24 cellular contexts compared by ENCODE assay signal in genomic region chr6:75800708-75801505, GRCh38.
"Had no signal": no experiment of that assay in that cellular context is flagged by ENCODE, and none has a peak within 500 bp of the region (broad histone marks: within the 10 kb centered on the region; RNA-seq: fewer than 3 reads in every experiment).

No MANE protein-coding gene starts in this region.

- H3K4me1 Mint-ChIP-seq: activated CD4-positive, alpha-beta T cell treated with anti-CD3 and anti-CD28 coated beads, Interleukin-2, amount 10 ng/mL, durations not matched to agents 7 days and 5 days; activated naive CD8-positive, alpha-beta T cell treated with anti-CD3 and anti-CD28 coated beads, Interleukin-2, amount 50 U/mL, for 24 hours; naive thymus-derived CD8-positive, alpha-beta T cell had no signal

- H3K27ac ChIP-seq: coronary artery, epithelial cell of prostate, heart right ventricle, ovary, tibial nerve, vagina, VCaP had no signal

- H3K27me3 ChIP-seq: heart right ventricle, ovary, tibial nerve, vagina had no signal

- H3K27me3 Mint-ChIP-seq: activated CD4-positive, alpha-beta T cell treated with anti-CD3 and anti-CD28 coated beads, Interleukin-2, amount 10 ng/mL, durations not matched to agents 7 days and 5 days had no signal

- H3K4me3 ChIP-seq: coronary artery, heart right ventricle, ovary, tibial nerve, vagina had no signal

- ATAC-seq: activated CD8-positive, alpha-beta T cell treated with anti-CD3 and anti-CD28 coated beads, Interleukin-2, amount 10 ng/mL, durations not matched to agents 7 days and 5 days; activated naive CD8-positive, alpha-beta T cell treated with anti-CD3 and anti-CD28 coated beads, Interleukin-2, amount 50 U/mL, for 24 hours; heart right ventricle; left colon; naive thymus-derived CD8-positive, alpha-beta T cell; right cardiac atrium; stimulated activated naive CD8-positive, alpha-beta T cell treated with anti-CD3 and anti-CD28 coated beads, Interleukin-15, Interleukin-2, amounts not matched to agents 100 U/mL and 50 U/mL, for 24 hours had no signal

- H3K27ac Mint-ChIP-seq: activated CD4-positive, alpha-beta T cell treated with anti-CD3 and anti-CD28 coated beads, Interleukin-2, amount 10 ng/mL, durations not matched to agents 7 days and 5 days; activated CD8-positive, alpha-beta T cell treated with anti-CD3 and anti-CD28 coated beads, Interleukin-2, amount 10 ng/mL, durations not matched to agents 7 days and 5 days; activated naive CD8-positive, alpha-beta T cell treated with anti-CD3 and anti-CD28 coated beads, Interleukin-2, amount 50 U/mL, for 24 hours; activated T-helper 1 cell treated with anti-CD3 and anti-CD28 coated beads, Interleukin-12 subunit alpha, Interleukin-12 subunit beta, Interleukin-2, Interleukin-4 antibody, amounts not matched to agents 30 ng/mL and 10 ng/mL and 1 ng/mL, durations not matched to agents 14 hours and 24 hours and 36 hours; naive thymus-derived CD8-positive, alpha-beta T cell had no signal

- H3K4me1 ChIP-seq: heart right ventricle, tibial nerve, vagina had no signal

- H3K36me3 ChIP-seq: heart right ventricle, ovary, tibial nerve, vagina had no signal

- H3K4me3 Mint-ChIP-seq: activated CD4-positive, alpha-beta T cell treated with anti-CD3 and anti-CD28 coated beads, Interleukin-2, amount 10 ng/mL, durations not matched to agents 7 days and 5 days; activated CD8-positive, alpha-beta T cell treated with anti-CD3 and anti-CD28 coated beads, Interleukin-2, amount 10 ng/mL, durations not matched to agents 7 days and 5 days; activated naive CD8-positive, alpha-beta T cell treated with anti-CD3 and anti-CD28 coated beads, Interleukin-2, amount 50 U/mL, for 24 hours; activated T-helper 1 cell treated with anti-CD3 and anti-CD28 coated beads, Interleukin-12 subunit alpha, Interleukin-12 subunit beta, Interleukin-2, Interleukin-4 antibody, amounts not matched to agents 30 ng/mL and 10 ng/mL and 1 ng/mL, durations not matched to agents 14 hours and 24 hours and 36 hours; mesothelial cell of epicardium; naive thymus-derived CD8-positive, alpha-beta T cell had no signal

- H3K36me3 Mint-ChIP-seq: naive thymus-derived CD8-positive, alpha-beta T cell had no signal

- H3K9me3 ChIP-seq: heart right ventricle, ovary, tibial nerve, vagina had no signal

- DNase-seq: activated CD4-positive, alpha-beta T cell treated with anti-CD3 and anti-CD28 coated beads, Interleukin-2, amount 10 ng/mL, durations not matched to agents 7 days and 5 days; activated CD4-positive, CD25-positive, alpha-beta regulatory T cell treated with anti-CD3 and anti-CD28 coated beads, Interleukin-2, amount 50 U/mL, for 72 hours; activated CD8-positive, alpha-beta T cell treated with anti-CD3 and anti-CD28 coated beads, Interleukin-2, amount 10 ng/mL, durations not matched to agents 7 days and 5 days; activated gamma-delta T cell; activated naive CD4-positive, alpha-beta T cell treated with anti-CD3 and anti-CD28 coated beads, Interleukin-2, amount 50 U/mL, for 16 hours; activated naive CD8-positive, alpha-beta T cell treated with anti-CD3 and anti-CD28 coated beads, Interleukin-2, amount 50 U/mL, for 24 hours; cerebellar nuclear complex; heart right ventricle; islet precursor cell; left colon; mammary epithelial cell; naive thymus-derived CD8-positive, alpha-beta T cell; ovary; right cardiac atrium; stimulated activated CD4-positive, alpha-beta T cell treated with anti-CD3 and anti-CD28 coated beads, Interleukin-4, amount 100 ng/mL, for 4 hours; stimulated activated naive CD8-positive, alpha-beta T cell treated with anti-CD3 and anti-CD28 coated beads, Interleukin-15, Interleukin-2, amounts not matched to agents 100 U/mL and 50 U/mL, for 24 hours; substantia nigra had no signal

- H3K9me3 Mint-ChIP-seq: activated CD4-positive, alpha-beta T cell treated with anti-CD3 and anti-CD28 coated beads, Interleukin-2, amount 10 ng/mL, durations not matched to agents 7 days and 5 days; activated naive CD8-positive, alpha-beta T cell treated with anti-CD3 and anti-CD28 coated beads, Interleukin-2, amount 50 U/mL, for 24 hours; activated T-helper 1 cell treated with anti-CD3 and anti-CD28 coated beads, Interleukin-12 subunit alpha, Interleukin-12 subunit beta, Interleukin-2, Interleukin-4 antibody, amounts not matched to agents 30 ng/mL and 10 ng/mL and 1 ng/mL, durations not matched to agents 14 hours and 24 hours and 36 hours; mesothelial cell of epicardium had no signal
